ENCODE assay signal across 8 cellular contexts in genomic region chr22:39097098-39098020, GRCh38. TPM values are rescaled to one million over a fixed set of nuclear protein-coding genes. Genes with fewer than 3 reads are reported as not detected.
DNase-seq lines count a peak whose midpoint lies in the region; TF ChIP-seq lines count a peak whose summit lies in the region.

Gene APOBEC3H (plus strand): TSS chr22:39097244. CDS start chr22:39100279, 3,035 bp downstream.

- H3K79me2 ChIP-seq in OCI-LY3 (ENCODE audit: low read length), result no peaks in the 10 kb centered on the region

- peak; percentile 38 for DNase-seq in NK-92 treated with Interleukin-12 subunit alpha and Interleukin-12 subunit beta, amount 100 ng/mL, for 24 hours (lab: John Stamatoyannopoulos, UW)
- DNase-seq in NK-92 (lab: John Stamatoyannopoulos, UW; ENCODE audit: unreplicated experiment) (no peak), dermis blood vessel endothelial cell (peak; percentile 17), osteocyte (ENCODE audit: extremely low spot score, unreplicated experiment) (no peak), HCEC 1CT (no peak), HT-29 (ENCODE audit: low spot score) (no peak), SHP77 (lab: John Stamatoyannopoulos, UW) (no peak)

- no peaks in the 10 kb centered on the region for H4K20me1 ChIP-seq in OCI-LY3 (ENCODE audit: insufficient read depth, low read length)

- peak within 1 kb of the TSS; percentile 68 for H3K4me2 ChIP-seq in OCI-LY3 (ENCODE audit: low read length)

- H3K4me1 ChIP-seq in OCI-LY3 (ENCODE audit: low read length), result peaks cover 51% of the 10 kb centered on the region

- no peaks in the 10 kb centered on the region for H3K27me3 ChIP-seq in OCI-LY3 (ENCODE audit: low read depth, low read length)

- H3K9me3 Mint-ChIP-seq in osteocyte (ENCODE audit: unreplicated experiment), result no peaks in the 10 kb centered on the region

- peak within 1 kb of the TSS; percentile 8; the same call in 1 of the 2 replicates for H3K9ac ChIP-seq in OCI-LY3 (ENCODE audit: low read length)

- H3K27me3 Mint-ChIP-seq in osteocyte (ENCODE audit: unreplicated experiment), result peaks cover 5% of the 10 kb centered on the region

- H3K4me1 Mint-ChIP-seq in osteocyte (ENCODE audit: unreplicated experiment), result peaks cover 6% of the 10 kb centered on the region

- TF ChIP-seq CTCF in OCI-LY3 (IDR thresholded peaks at IDR 0.05; ENCODE audit: low read depth, low read length) (no peak), osteocyte (IDR thresholded peaks at IDR 0.05) (no peak)

- peak within 1 kb of the TSS; percentile 83; the same call in 1 of the 2 replicates for H3K27ac ChIP-seq in OCI-LY3 (ENCODE audit: low read length)

- H3K27ac Mint-ChIP-seq in osteocyte (ENCODE audit: unreplicated experiment), result peak within 1 kb of the TSS; percentile 60

- H2AFZ ChIP-seq in OCI-LY3 (ENCODE audit: low read depth, low read length), result peak within 1 kb of the TSS; percentile 37; the same call in 1 of the 2 replicates

- no peak within 1 kb of the TSS for H3K4me3 ChIP-seq in OCI-LY3 (ENCODE audit: low read length)

- no peaks in the 10 kb centered on the region for H3K36me3 ChIP-seq in OCI-LY3 (replicated peaks; ENCODE audit: low read depth, low read length)

- no peaks in the 10 kb centered on the region for H3K9me3 ChIP-seq in OCI-LY3 (ENCODE audit: insufficient read depth, low read length)

- H3K36me3 Mint-ChIP-seq in osteocyte (ENCODE audit: unreplicated experiment), result no peaks in the 10 kb centered on the region

- no peak within 1 kb of the TSS for H3K4me3 Mint-ChIP-seq in osteocyte (ENCODE audit: unreplicated experiment)

RNA-seq across cellular contexts. Expression of gene APOBEC3H, which starts in this region (rescaled TPM):
- total RNA-seq in dermis blood vessel endothelial cell, result not detected in 2 replicates
- not detected in 2 replicates for total RNA-seq in osteocyte
- total RNA-seq in HT-29 (2014; rRNA removed; shearing (Covaris generic)), result not detected in 2 replicates

Comparison
In these comparisons a context has a peak if more than half of its experiments do, and no peak if none do; other contexts are left out.
1. Peak in DNase-seq in dermis blood vessel endothelial cell; RNA of the gene not detected or under 1 TPM.